20 cellular contexts compared by ENCODE assay signal in genomic region chr9:35002623-35003022, GRCh38. TPM values are rescaled to one million over a fixed set of nuclear protein-coding genes. Genes with fewer than 3 reads are reported as not detected.
DNase-seq lines count a peak whose midpoint lies in the region; ATAC-seq, FAIRE-seq and TF ChIP-seq lines count a peak whose summit lies in the region.
"Had no signal": no experiment of that assay in that cellular context is flagged by ENCODE, and none has a peak within 500 bp of the region (broad histone marks: within the 10 kb centered on the region; RNA-seq: fewer than 3 reads in every experiment).

No MANE protein-coding gene starts in this region.

- no peaks in the 10 kb centered on the region for H3K27me3 Mint-ChIP-seq in activated CD4-positive, alpha-beta memory T cell treated with anti-CD3 and anti-CD28 coated beads for 36 hours
- no peaks in the 10 kb centered on the region for H3K27me3 Mint-ChIP-seq in activated CD4-positive, alpha-beta memory T cell treated with anti-CD3 and anti-CD28 coated beads, Interleukin-2, amount 10 ng/mL, durations not matched to agents 7 days and 5 days
- H3K27me3 Mint-ChIP-seq in H9 (ENCODE audit: low read depth) (no peaks in the 10 kb centered on the region), natural killer cell (ENCODE audit: low read depth in 2 of 2) (no peaks in the 10 kb centered on the region)

- no peak overlapping the region for H2BK12ac ChIP-seq in H9 (ENCODE audit: insufficient read length, low read depth, low read length)
- H2BK12ac ChIP-seq in H1 (ENCODE audit: low read depth, low read length), result no peak overlapping the region

- FAIRE-seq in H1 (lab: Jason Lieb, UNC), result no peak
- FAIRE-seq: GM12892 had no signal

- H3K56ac ChIP-seq in H9 (ENCODE audit: insufficient read length, low read depth, low read length) (no peak overlapping the region), H1 (replicated peaks; ENCODE audit: insufficient read length, low read depth, low read length) (no peak overlapping the region)

- H3K4me1 ChIP-seq in H9 (ENCODE audit: insufficient read depth, low read length) (peaks cover 8% of the 10 kb centered on the region; the same call in 1 of the 2 replicates), H1 (replicated peaks in 1 of 4; ENCODE audit: control insufficient read depth in 3 of 4, insufficient read depth in 4 of 4, low read length in 3 of 4) (peaks cover 2 to 9% (median 4%) of the 10 kb centered on the region in 4 experiments; a peak in 2 of 7 replicates), upper lobe of left lung (peaks cover 0 to 7% (median 3%) of the 10 kb centered on the region in 4 donors)

- H3T11ph ChIP-seq in H9 (ENCODE audit: low read length), result no peak overlapping the region

- H3K79me1 ChIP-seq in H9 (ENCODE audit: insufficient read depth, low read depth, low read length, poor library complexity, severe bottlenecking) (no peaks in the 10 kb centered on the region), H1 (ENCODE audit: low read depth, low read length) (no peaks in the 10 kb centered on the region)

- no peak for TF ChIP-seq RAD21 in H1 (IDR thresholded peaks at IDR 0.05 in 1 of 2, conservative IDR thresholded peaks at IDR 0.05 in 1 of 2; ENCODE audit: low read depth in 2 of 2, low read length in 2 of 2)

- H3K27me3 ChIP-seq in H9 (ENCODE audit: insufficient read depth, low read length), result no peaks in the 10 kb centered on the region
- H3K27me3 ChIP-seq in H1 (replicated peaks in 1 of 4; ENCODE audit: control insufficient read depth in 3 of 4, extremely low read depth in 1 of 4, insufficient read depth in 3 of 4, low read length in 3 of 4), result no peaks in the 10 kb centered on the region
- no peaks in the 10 kb centered on the region for H3K27me3 ChIP-seq in upper lobe of left lung
- H3K27me3 ChIP-seq: Peyer's patch had no signal

- H2AK5ac ChIP-seq in H9 (ENCODE audit: insufficient read length, low read length), result no peak overlapping the region
- no peak overlapping the region for H2AK5ac ChIP-seq in H1 (ENCODE audit: low read depth, low read length)

- H4K8ac ChIP-seq in H9 (replicated peaks; ENCODE audit: insufficient read length, low read depth, low read length) (no peak overlapping the region), H1 (ENCODE audit: extremely low read depth, insufficient read depth, low read length) (no peak overlapping the region)

- H3K4me2 ChIP-seq in H9 (ENCODE audit: insufficient read depth, insufficient read length, low read length), result no peak overlapping the region
- H3K4me2 ChIP-seq in H1 (ENCODE audit: insufficient read depth in 1 of 2, low read depth in 2 of 2, low read length in 2 of 2), result no peak overlapping the region

- H2BK15ac ChIP-seq in H9 (ENCODE audit: low read depth, low read length), result no peak overlapping the region
- H2BK15ac ChIP-seq in H1 (ENCODE audit: low read length), result no peak overlapping the region

- H3K36me3 ChIP-seq in H1 (ENCODE audit: control insufficient read depth in 2 of 4, insufficient read depth in 4 of 4, low read length in 3 of 4) (peaks cover 1 to 4% (median 2%) of the 10 kb centered on the region in 4 experiments; a peak in 4 of 8 replicates), upper lobe of left lung (peaks cover 0 to 3% (median 0%) of the 10 kb centered on the region in 4 donors)
- H3K36me3 ChIP-seq: Peyer's patch had no signal

- H3K4ac ChIP-seq in H9 (ENCODE audit: low read depth, low read length), result no peak overlapping the region
- H3K4ac ChIP-seq in H1 (replicated peaks; ENCODE audit: insufficient read length, low read depth, low read length), result no peak overlapping the region

- H3K27ac Mint-ChIP-seq in activated CD4-positive, alpha-beta memory T cell treated with anti-CD3 and anti-CD28 coated beads for 36 hours, result peak overlapping the region; percentile 74
- no peak overlapping the region for H3K27ac Mint-ChIP-seq in activated CD4-positive, alpha-beta memory T cell treated with anti-CD3 and anti-CD28 coated beads, Interleukin-2, amount 10 ng/mL, durations not matched to agents 7 days and 5 days
- H3K27ac Mint-ChIP-seq in H9, result no peak overlapping the region
- no peak overlapping the region for H3K27ac Mint-ChIP-seq in natural killer cell

- ATAC-seq in natural killer cell (no peak), upper lobe of left lung (ENCODE audit: low FRiP score in 2 of 2) (no peak)

- DNase-seq in activated CD4-positive, alpha-beta memory T cell treated with anti-CD3 and anti-CD28 coated beads for 36 hours, result no peak
- no peak for DNase-seq in activated CD4-positive, alpha-beta memory T cell treated with anti-CD3 and anti-CD28 coated beads, Interleukin-2, amount 10 ng/mL, durations not matched to agents 7 days and 5 days
- DNase-seq in H9 (no peak), H1 (ENCODE audit: low read depth in 1 of 2, low spot score in 2 of 2) (no peak), natural killer cell (no peak), upper lobe of left lung (no peak), ureter (ENCODE audit: low spot score) (no peak)
- peak; percentile 12 for DNase-seq in stimulated activated CD8-positive, alpha-beta memory T cell treated with anti-CD3 and anti-CD28 coated beads, Interleukin-4, amount 100 ng/mL, for 48 hours
- DNase-seq: GOT3, IMR-90, Kasumi-1, NCI-H1105 treated with DMSO at 0.1 percent for 48 hours, NCI-H187 treated with DMSO at 0.1 percent for 48 hours, NCI-H2171, NCI-H510A treated with DMSO at 0.1 percent for 48 hours, Peyer's patch, SHP77 had no signal

- intact Hi-C loops in activated CD4-positive, alpha-beta memory T cell treated with anti-CD3 and anti-CD28 coated beads for 36 hours (cut with micrococcal nuclease), result loop anchor here (1.0 kb wide), 1 partner anchor 13 kb away; the partner anchor contains the start of gene DNAJB5
- intact Hi-C loops in natural killer cell (cut with micrococcal nuclease), result no loop called here

- H3K14ac ChIP-seq in H9 (ENCODE audit: insufficient read depth, low read length), result no peak overlapping the region
- no peak overlapping the region for H3K14ac ChIP-seq in H1 (ENCODE audit: insufficient read length)

- no peak for TF ChIP-seq CTCF in H9 (conservative IDR thresholded peaks at IDR 0.05)
- TF ChIP-seq CTCF in H1 (IDR thresholded peaks at IDR 0.05; ENCODE audit: control extremely low read depth in 1 of 3, insufficient read depth in 1 of 3, low read depth in 1 of 3, low read length in 3 of 3), result no peak
- no peak for TF ChIP-seq CTCF in natural killer cell (IDR thresholded peaks at IDR 0.05)
- TF ChIP-seq CTCF in upper lobe of left lung (IDR thresholded peaks at IDR 0.05), result no peak

- H3K36me3 Mint-ChIP-seq in activated CD4-positive, alpha-beta memory T cell treated with anti-CD3 and anti-CD28 coated beads for 36 hours, result peaks cover under 1% of the 10 kb centered on the region
- H3K36me3 Mint-ChIP-seq in activated CD4-positive, alpha-beta memory T cell treated with anti-CD3 and anti-CD28 coated beads, Interleukin-2, amount 10 ng/mL, durations not matched to agents 7 days and 5 days (ENCODE audit: low read depth), result no peaks in the 10 kb centered on the region
- peaks cover 0 to 7% (median 1%) of the 10 kb centered on the region in 3 experiments; a peak in 4 of 7 replicates for H3K36me3 Mint-ChIP-seq in H9 (ENCODE audit: insufficient read depth in 1 of 3, low read depth in 3 of 3)
- no peaks in the 10 kb centered on the region for H3K36me3 Mint-ChIP-seq in natural killer cell

- peak overlapping the region; percentile 34 for H3K18ac ChIP-seq in H9 (ENCODE audit: insufficient read length, low read depth, low read length)
- no peak overlapping the region for H3K18ac ChIP-seq in H1 (ENCODE audit: extremely low read depth, low read length)

- no peaks in the 10 kb centered on the region for H3K23me2 ChIP-seq in H9 (ENCODE audit: insufficient read length, low read depth, low read length, poor library complexity, severe bottlenecking)
- H3K23me2 ChIP-seq in H1 (ENCODE audit: low read depth, low read length), result no peaks in the 10 kb centered on the region

- CTCF ChIA-PET in activated CD4-positive, alpha-beta memory T cell treated with anti-CD3 and anti-CD28 coated beads for 36 hours (lab: Charles Lee), result interaction anchor here (0.8 to 1.9 kb wide), 6 partner anchors 18 to 159 kb away, joined by 3 to 10 read pairs (median 5); partner anchors contain the start of gene UNC13B
- CTCF ChIA-PET in activated CD4-positive, alpha-beta memory T cell treated with anti-CD3 and anti-CD28 coated beads, Interleukin-2, amount 10 ng/mL, durations not matched to agents 7 days and 5 days (lab: Charles Lee), result interaction anchor here (0.9 kb wide), 1 partner anchor 18 kb away, joined by 6 read pairs; no protein-coding TSS in a partner anchor
- CTCF ChIA-PET in H1 (lab: Charles Lee; ENCODE audit: partially characterized antibody), result interaction anchor here (0.7 to 2.3 kb wide), 6 partner anchors 8 to 94 kb away, joined by 3 to 17 read pairs (median 4); partner anchors contain the start of genes PIGO and VCP

- H3K9me3 ChIP-seq in H9 (ENCODE audit: control insufficient read depth, low read depth, low read length) (no peaks in the 10 kb centered on the region), H1 (ENCODE audit: insufficient read depth in 2 of 2, low read depth in 1 of 2, low read length in 1 of 2) (no peaks in the 10 kb centered on the region), upper lobe of left lung (no peaks in the 10 kb centered on the region)
- H3K9me3 ChIP-seq: Peyer's patch had no signal

- H2AFZ ChIP-seq in H9 (ENCODE audit: low read length) (no peak overlapping the region), H1 (ENCODE audit: low read length) (no peak overlapping the region)

- no peak overlapping the region for H2BK120ac ChIP-seq in H9 (ENCODE audit: low read depth, low read length, poor library complexity, severe bottlenecking)
- peak overlapping the region; percentile 47 for H2BK120ac ChIP-seq in H1 (replicated peaks; ENCODE audit: low read depth, low read length)

- H3K4me3 ChIP-seq in H1 (ENCODE audit: extremely low read depth in 1 of 4, insufficient read depth in 2 of 4, low read depth in 3 of 4, low read length in 4 of 4) (no peak overlapping the region), upper lobe of left lung (no peak overlapping the region)
- H3K4me3 ChIP-seq: Peyer's patch had no signal

- peaks cover 27% of the 10 kb centered on the region for H3K4me1 Mint-ChIP-seq in activated CD4-positive, alpha-beta memory T cell treated with anti-CD3 and anti-CD28 coated beads for 36 hours (ENCODE audit: low read depth)
- H3K4me1 Mint-ChIP-seq in activated CD4-positive, alpha-beta memory T cell treated with anti-CD3 and anti-CD28 coated beads, Interleukin-2, amount 10 ng/mL, durations not matched to agents 7 days and 5 days, result peaks cover 16% of the 10 kb centered on the region
- peaks cover 35 to 44% of the 10 kb centered on the region in 2 experiments for H3K4me1 Mint-ChIP-seq in H9
- no peaks in the 10 kb centered on the region for H3K4me1 Mint-ChIP-seq in natural killer cell

- no peak overlapping the region for H2BK5ac ChIP-seq in H9 (ENCODE audit: insufficient read length, low read length)
- peak overlapping the region; percentile 40; the same call in 1 of the 2 replicates for H2BK5ac ChIP-seq in H1 (ENCODE audit: low read depth, low read length)

- no peak overlapping the region for H3K23ac ChIP-seq in H9 (ENCODE audit: insufficient read length, low read depth, low read length)
- H3K23ac ChIP-seq in H1 (ENCODE audit: insufficient read length), result no peak overlapping the region

- no peak overlapping the region for H4K91ac ChIP-seq in H9 (ENCODE audit: insufficient read length, low read depth, low read length)
- H4K91ac ChIP-seq in H1 (replicated peaks; ENCODE audit: insufficient read length, low read length), result peak overlapping the region; percentile 25

- H3K79me2 ChIP-seq in H9 (ENCODE audit: insufficient read depth, low read length) (no peaks in the 10 kb centered on the region), H1 (ENCODE audit: control insufficient read depth in 1 of 2, insufficient read depth in 2 of 2, low read length in 2 of 2) (no peaks in the 10 kb centered on the region)

- TF ChIP-seq POLR2A in H1 (IDR thresholded peaks at IDR 0.05; ENCODE audit: control extremely low read depth in 1 of 2, low read depth in 2 of 2, low read length in 2 of 2) (no peak), upper lobe of left lung (IDR thresholded peaks at IDR 0.05) (no peak)

- H3K4me3 Mint-ChIP-seq in activated CD4-positive, alpha-beta memory T cell treated with anti-CD3 and anti-CD28 coated beads for 36 hours, result no peak overlapping the region
- H3K4me3 Mint-ChIP-seq in activated CD4-positive, alpha-beta memory T cell treated with anti-CD3 and anti-CD28 coated beads, Interleukin-2, amount 10 ng/mL, durations not matched to agents 7 days and 5 days, result no peak overlapping the region
- H3K4me3 Mint-ChIP-seq in H9 (no peak overlapping the region), natural killer cell (no peak overlapping the region)

- POLR2A ChIA-PET in activated CD4-positive, alpha-beta memory T cell treated with anti-CD3 and anti-CD28 coated beads for 36 hours (lab: Charles Lee), result interaction anchor here (1.1 to 2.0 kb wide), 3 partner anchors 13 to 77 kb away, joined by 3 to 9 read pairs (median 5); partner anchors contain the start of genes DNAJB5, FANCG and VCP
- POLR2A ChIA-PET in activated CD4-positive, alpha-beta memory T cell treated with anti-CD3 and anti-CD28 coated beads, Interleukin-2, amount 10 ng/mL, durations not matched to agents 7 days and 5 days (lab: Charles Lee), result interaction anchor here (1.4 kb wide), 1 partner anchor 12 kb away, joined by 3 read pairs; no protein-coding TSS in a partner anchor
- POLR2A ChIA-PET in H1 (lab: Charles Lee; ENCODE audit: partially characterized antibody), result interaction anchor here (0.8 to 2.7 kb wide), 7 partner anchors 9 to 77 kb away, joined by 3 to 11 read pairs (median 4); partner anchors contain the start of genes DNAJB5 and FANCG

- H4K5ac ChIP-seq in H9 (ENCODE audit: insufficient read length, low read depth, low read length), result no peak overlapping the region
- H4K5ac ChIP-seq in H1 (ENCODE audit: insufficient read length, low read depth, low read length), result no peak overlapping the region

- H4K20me1 ChIP-seq in H9 (ENCODE audit: control insufficient read depth, insufficient read depth, insufficient read length) (no peaks in the 10 kb centered on the region), H1 (replicated peaks in 1 of 2; ENCODE audit: control insufficient read depth in 1 of 2, insufficient read depth in 2 of 2, low read length in 2 of 2) (no peaks in the 10 kb centered on the region)

- no peaks in the 10 kb centered on the region for H3K9me3 Mint-ChIP-seq in activated CD4-positive, alpha-beta memory T cell treated with anti-CD3 and anti-CD28 coated beads for 36 hours
- no peaks in the 10 kb centered on the region for H3K9me3 Mint-ChIP-seq in activated CD4-positive, alpha-beta memory T cell treated with anti-CD3 and anti-CD28 coated beads, Interleukin-2, amount 10 ng/mL, durations not matched to agents 7 days and 5 days
- H3K9me3 Mint-ChIP-seq in H9 (peaks cover 0 to 2% of the 10 kb centered on the region in 2 experiments; a peak in 3 of 5 replicates), natural killer cell (no peaks in the 10 kb centered on the region)

- no peak overlapping the region for H3K27ac ChIP-seq in H9 (ENCODE audit: insufficient read length, low read depth, low read length)
- H3K27ac ChIP-seq in H1 (ENCODE audit: low read depth, low read length), result no peak overlapping the region
- H3K27ac ChIP-seq in upper lobe of left lung, result no peak overlapping the region
- H3K27ac ChIP-seq: C4-2B, Peyer's patch had no signal

- H3K9ac ChIP-seq in H9 (ENCODE audit: extremely low read depth, insufficient read length, low read length), result no peak overlapping the region
- no peak overlapping the region for H3K9ac ChIP-seq in H1 (replicated peaks in 1 of 4; ENCODE audit: extremely low read depth in 1 of 4, low read depth in 3 of 4, low read length in 3 of 4)

- H2BK20ac ChIP-seq in H9 (ENCODE audit: low read depth, low read length, poor library complexity, severe bottlenecking) (no peak overlapping the region), H1 (ENCODE audit: low read length) (no peak overlapping the region)

- TF ChIP-seq EP300 in H1 (IDR thresholded peaks at IDR 0.05; ENCODE audit: borderline replicate concordance in 1 of 2, low read depth in 2 of 2, low read length in 2 of 2) (no peak), upper lobe of left lung (IDR thresholded peaks at IDR 0.05) (no peak)

RNA-seq across cellular contexts. Expression of gene DNAJB5, which starts 13.1 kb away (rescaled TPM):
- total RNA-seq in activated CD4-positive, alpha-beta memory T cell treated with anti-CD3 and anti-CD28 coated beads for 36 hours, result 10 to 100 TPM; 11.5 to 12.0 TPM
- total RNA-seq in activated CD4-positive, alpha-beta memory T cell treated with anti-CD3 and anti-CD28 coated beads, Interleukin-2, amount 10 ng/mL, durations not matched to agents 7 days and 5 days, result 1 to 10 TPM; 3.2 to 4.1 TPM
- total RNA-seq in H9 (2021) (36.8 and 38.9 TPM in 2 replicates), natural killer cell (1 to 10 TPM; 1.1 to 2.4 (median 1.9) TPM), upper lobe of left lung (1 to 10 TPM; 4.6 to 7.9 (median 6.0) TPM), ureter (24.2 TPM)
- total RNA-seq in H1 (2021; fragmentation: NEBNext Ultra II Directional; extraction: Animal tissue kit (Norgen Biotek cat#: 25700)), result 34.1 and 38.0 TPM in 2 replicates
- 25.0 and 27.8 TPM in 2 replicates for polyA plus RNA-seq in H1 (2011; rRNA removed)
- 23.2 TPM for polyA plus RNA-seq in H1 (2011; cell fraction: cytosol; rRNA removed)
- polyA plus RNA-seq in H1 (2011; cell fraction: nucleus; rRNA removed), result 24.2 TPM
- 40.6 to 46.4 TPM (median 44.6 TPM) in 4 replicates for polyA plus RNA-seq in H1 (2012, experiment 1 of 2)
- 51.0 TPM for polyA plus RNA-seq in H1 (2012, experiment 2 of 2)
- 27.7 TPM for polyA plus RNA-seq in H1 (2013, experiment 1 of 2)
- 27.2 TPM for polyA plus RNA-seq in H1 (2013, experiment 2 of 2)
- 11.7 and 13.7 TPM in 2 replicates for polyA minus RNA-seq in H1 (2011; rRNA and poly(A)+ RNA removed)
- polyA minus RNA-seq in H1 (2011; cell fraction: cytosol; rRNA and poly(A)+ RNA removed), result 12.4 TPM
- polyA minus RNA-seq in H1 (2011; cell fraction: nucleus; rRNA and poly(A)+ RNA removed), result 10.8 TPM

RNA-seq across cellular contexts. Expression of gene PHF24, which starts 44.5 kb away (rescaled TPM):
- total RNA-seq in activated CD4-positive, alpha-beta memory T cell treated with anti-CD3 and anti-CD28 coated beads for 36 hours, result under 1 TPM in 1 of 2 experiments, not detected in 1; 0.12 TPM
- total RNA-seq in activated CD4-positive, alpha-beta memory T cell treated with anti-CD3 and anti-CD28 coated beads, Interleukin-2, amount 10 ng/mL, durations not matched to agents 7 days and 5 days, result not detected
- total RNA-seq in H9 (2021) (0.24 and 0.68 TPM in 2 replicates), natural killer cell (not detected), upper lobe of left lung (under 1 TPM in 4 of 6 donors, not detected in 2; 0.10 to 0.74 (median 0.49) TPM), ureter (1.7 TPM)
- 0.35 and 1.0 TPM in 2 replicates for total RNA-seq in H1 (2021; fragmentation: NEBNext Ultra II Directional; extraction: Animal tissue kit (Norgen Biotek cat#: 25700))
- 0.13 and 0.29 TPM in 2 replicates for polyA plus RNA-seq in H1 (2011; rRNA removed)
- polyA plus RNA-seq in H1 (2011; cell fraction: cytosol; rRNA removed), result 0.26 TPM
- polyA plus RNA-seq in H1 (2011; cell fraction: nucleus; rRNA removed), result 0.57 TPM
- 0.19 to 0.42 TPM (median 0.31 TPM) in 4 replicates for polyA plus RNA-seq in H1 (2012, experiment 1 of 2)
- 0.25 TPM for polyA plus RNA-seq in H1 (2012, experiment 2 of 2)
- polyA plus RNA-seq in H1 (2013, experiment 1 of 2), result 0.30 TPM
- polyA plus RNA-seq in H1 (2013, experiment 2 of 2), result 0.22 TPM
- polyA minus RNA-seq in H1 (2011; rRNA and poly(A)+ RNA removed), result 0.41 and 0.63 TPM in 2 replicates
- not detected for polyA minus RNA-seq in H1 (2011; cell fraction: cytosol; rRNA and poly(A)+ RNA removed)
- 0.40 TPM for polyA minus RNA-seq in H1 (2011; cell fraction: nucleus; rRNA and poly(A)+ RNA removed)
- total RNA-seq: A172, IMR-90 had no signal
